Comparison of ENCODE assay signal across 11 cellular contexts in genomic region chr2:216478151-216478550, GRCh38. TPM values are rescaled to one million over a fixed set of nuclear protein-coding genes. Genes with fewer than 3 reads are reported as not detected.
A peak's percentile ranks its signal among the peaks of the same experiment; 100 is the strongest.
DNase-seq lines count a peak whose midpoint lies in the region; ATAC-seq and TF ChIP-seq lines count a peak whose summit lies in the region.
"Had no signal": no experiment of that assay in that cellular context is flagged by ENCODE, and none has a peak within 500 bp of the region (broad histone marks: within the 10 kb centered on the region; RNA-seq: fewer than 3 reads in every experiment).

No MANE protein-coding gene starts in this region.

- peaks cover 3% of the 10 kb centered on the region for H3K79me1 ChIP-seq in trophoblast cell (ENCODE audit: low read length)

- in situ Hi-C loops in brain microvascular endothelial cell (cut with HindIII; ENCODE audit: low pct_ligation_motif_present, low sequenced_read_pairs): no loop called here

- H3K4ac ChIP-seq in trophoblast cell (ENCODE audit: low read depth, low read length): no peak overlapping the region

- no peaks in the 10 kb centered on the region for H3K36me3 ChIP-seq in brain microvascular endothelial cell (replicated peaks)
- H3K36me3 ChIP-seq in mesodermal cell (ENCODE audit: control insufficient read depth, insufficient read depth, low read length): peaks cover 68% of the 10 kb centered on the region
- peaks cover 22 to 36% of the 10 kb centered on the region in 2 experiments for H3K36me3 ChIP-seq in trophoblast cell (ENCODE audit: control insufficient read depth in 1 of 2, insufficient read depth in 2 of 2, low read length in 2 of 2)

- H3K27ac Mint-ChIP-seq in naive thymus-derived CD8-positive, alpha-beta T cell: no peak overlapping the region

- H3K4me3 Mint-ChIP-seq in naive thymus-derived CD8-positive, alpha-beta T cell: no peak overlapping the region
- H3K4me3 Mint-ChIP-seq: brain had no signal

- POLR2A ChIA-PET in naive thymus-derived CD8-positive, alpha-beta T cell (lab: Charles Lee): interaction anchor here (1.4 kb wide), 1 partner anchor 133 kb away, joined by 3 read pairs; no protein-coding TSS in a partner anchor

- no peak overlapping the region for H2AK5ac ChIP-seq in trophoblast cell (ENCODE audit: low read length)

- H3K36me3 Mint-ChIP-seq in naive thymus-derived CD8-positive, alpha-beta T cell: peaks cover 4 to 55% (median 26%) of the 10 kb centered on the region in 3 donors

- H2BK5ac ChIP-seq in trophoblast cell (ENCODE audit: low read depth, low read length, poor library complexity): no peak overlapping the region

- H3K79me2 ChIP-seq in trophoblast cell (ENCODE audit: control insufficient read depth, insufficient read depth, low read length, poor library complexity): no peaks in the 10 kb centered on the region

- 68 to 77% methylated on average over 2 to 3 of the region's 3 CpGs for WGBS in mesodermal cell (ENCODE audit: insufficient coverage in 2 of 2), 2 experiments
- WGBS in trophoblast cell (ENCODE audit: extremely low coverage, insufficient coverage, insufficient read length): no CpG with 5 or more reads among the region's 3 CpGs

- H3K9me3 ChIP-seq in mesodermal cell (ENCODE audit: control insufficient read depth, low read length): no peaks in the 10 kb centered on the region
- H3K9me3 ChIP-seq in trophoblast cell (ENCODE audit: insufficient read depth, low read depth, low read length): peaks cover 1% of the 10 kb centered on the region

- H4K91ac ChIP-seq in trophoblast cell (ENCODE audit: low read depth, low read length): no peak overlapping the region

- DNase-seq in AG10803 (ENCODE audit: low read depth) (peak; percentile 43), HT1080 (ENCODE audit: low read depth) (peak; percentile 96), brain microvascular endothelial cell (peak; percentile 75), trophoblast cell (no peak), NCI-H1048 (lab: John Stamatoyannopoulos, UW) (no peak), RKO (ENCODE audit: low spot score) (no peak)
- no peak for DNase-seq in naive thymus-derived CD8-positive, alpha-beta T cell

- no peak overlapping the region for H3K18ac ChIP-seq in trophoblast cell (ENCODE audit: low read length)

- H3K27ac ChIP-seq in brain microvascular endothelial cell (no peak overlapping the region), mesodermal cell (ENCODE audit: low read depth, low read length, severe bottlenecking) (peak overlapping the region; percentile 67), trophoblast cell (ENCODE audit: low read depth, low read length) (no peak overlapping the region)

- no peak overlapping the region for H3K9ac ChIP-seq in trophoblast cell (ENCODE audit: low read length)

- peaks cover 0 to 18% (median 15%) of the 10 kb centered on the region in 4 donors for H3K4me1 Mint-ChIP-seq in naive thymus-derived CD8-positive, alpha-beta T cell
- H3K4me1 Mint-ChIP-seq: brain had no signal

- no peak for ATAC-seq in naive thymus-derived CD8-positive, alpha-beta T cell

- no peak overlapping the region for H3K4me3 ChIP-seq in AG10803 (ENCODE audit: low read length)
- no peak overlapping the region for H3K4me3 ChIP-seq in brain microvascular endothelial cell (ENCODE audit: low read depth, low read length)
- H3K4me3 ChIP-seq in mesodermal cell (ENCODE audit: extremely low read depth, insufficient read depth, low read length, poor library complexity, severe bottlenecking): no peak overlapping the region
- H3K4me3 ChIP-seq in trophoblast cell (ENCODE audit: low read depth, low read length): no peak overlapping the region
- H3K4me3 ChIP-seq: K562, lung had no signal

- H2BK120ac ChIP-seq in trophoblast cell (ENCODE audit: insufficient read depth, low read length, poor library complexity): no peak overlapping the region

- H4K8ac ChIP-seq in trophoblast cell (ENCODE audit: low read depth, low read length): no peak overlapping the region

- TF ChIP-seq CTCF in AG10803 (conservative IDR thresholded peaks at IDR 0.05; ENCODE audit: low read length) (no peak), brain microvascular endothelial cell (IDR thresholded peaks at IDR 0.05; ENCODE audit: low read depth, low read length, missing control alignments) (no peak)

- no peaks in the 10 kb centered on the region for H3K9me3 Mint-ChIP-seq in naive thymus-derived CD8-positive, alpha-beta T cell
- H3K9me3 Mint-ChIP-seq: brain had no signal

- H3K27me3 ChIP-seq in brain microvascular endothelial cell (replicated peaks) (no peaks in the 10 kb centered on the region), trophoblast cell (ENCODE audit: insufficient read depth, low read length) (no peaks in the 10 kb centered on the region)

- H2AFZ ChIP-seq in trophoblast cell (ENCODE audit: insufficient read depth, low read length, poor library complexity): no peak overlapping the region

- no peak overlapping the region for H3K23ac ChIP-seq in trophoblast cell (ENCODE audit: low read length)

- H2BK12ac ChIP-seq in trophoblast cell (ENCODE audit: low read length): no peak overlapping the region

- H4K12ac ChIP-seq in trophoblast cell (ENCODE audit: low read depth, low read length): no peak overlapping the region

- no peak overlapping the region for H3K4me2 ChIP-seq in trophoblast cell (ENCODE audit: low read length)

- H3K14ac ChIP-seq in trophoblast cell (ENCODE audit: low read length): no peak overlapping the region

- no peaks in the 10 kb centered on the region for H3K27me3 Mint-ChIP-seq in naive thymus-derived CD8-positive, alpha-beta T cell
- H3K27me3 Mint-ChIP-seq: brain had no signal

- H3K4me1 ChIP-seq in mesodermal cell (ENCODE audit: control insufficient read depth, insufficient read depth, low read length, poor library complexity, severe bottlenecking) (peaks cover 24% of the 10 kb centered on the region), trophoblast cell (ENCODE audit: control insufficient read depth in 1 of 2, insufficient read depth in 2 of 2, low read length in 2 of 2) (peaks cover 3 to 5% of the 10 kb centered on the region in 2 experiments)

RNA-seq across cellular contexts. Expression of gene RPL37A, which starts 20.5 kb away (rescaled TPM):
- 2,842 and 5,277 TPM in 2 replicates for total RNA-seq in HT1080 (2014; rRNA removed; shearing (Covaris generic))
- polyA plus RNA-seq in HT1080 (2015; cell fraction: cytosol; rRNA removed): 1,886 and 2,167 TPM in 2 replicates
- polyA plus RNA-seq in HT1080 (2015; cell fraction: nucleus; rRNA removed): 570 and 587 TPM in 2 replicates
- 2,301 TPM for polyA plus RNA-seq in mesodermal cell (2013, experiment 1 of 2)
- polyA plus RNA-seq in mesodermal cell (2013, experiment 2 of 2): 2,230 TPM
- 7,266 and 7,276 TPM in 2 replicates for polyA plus RNA-seq in trophoblast cell (2013)
- 1,000 to 10,000 TPM; 3,176 to 3,258 TPM for total RNA-seq in naive thymus-derived CD8-positive, alpha-beta T cell
- 1,000 to 10,000 TPM; 4,502 to 5,032 (median 4,635) TPM for polyA plus RNA-seq in naive thymus-derived CD8-positive, alpha-beta T cell

Comparison
In these comparisons a context has a peak if more than half of its experiments do, and no peak if none do; other contexts are left out.
1. DNase-seq: peak in AG10803 (single experiment), HT1080 (single experiment) and brain microvascular endothelial cell (single experiment); none in trophoblast cell (0 of 2), naive thymus-derived CD8-positive, alpha-beta T cell (0 of 10), NCI-H1048 (single experiment) and RKO (single experiment).